ENCODE assay signal across 16 cellular contexts in the genomic region with DNA sequence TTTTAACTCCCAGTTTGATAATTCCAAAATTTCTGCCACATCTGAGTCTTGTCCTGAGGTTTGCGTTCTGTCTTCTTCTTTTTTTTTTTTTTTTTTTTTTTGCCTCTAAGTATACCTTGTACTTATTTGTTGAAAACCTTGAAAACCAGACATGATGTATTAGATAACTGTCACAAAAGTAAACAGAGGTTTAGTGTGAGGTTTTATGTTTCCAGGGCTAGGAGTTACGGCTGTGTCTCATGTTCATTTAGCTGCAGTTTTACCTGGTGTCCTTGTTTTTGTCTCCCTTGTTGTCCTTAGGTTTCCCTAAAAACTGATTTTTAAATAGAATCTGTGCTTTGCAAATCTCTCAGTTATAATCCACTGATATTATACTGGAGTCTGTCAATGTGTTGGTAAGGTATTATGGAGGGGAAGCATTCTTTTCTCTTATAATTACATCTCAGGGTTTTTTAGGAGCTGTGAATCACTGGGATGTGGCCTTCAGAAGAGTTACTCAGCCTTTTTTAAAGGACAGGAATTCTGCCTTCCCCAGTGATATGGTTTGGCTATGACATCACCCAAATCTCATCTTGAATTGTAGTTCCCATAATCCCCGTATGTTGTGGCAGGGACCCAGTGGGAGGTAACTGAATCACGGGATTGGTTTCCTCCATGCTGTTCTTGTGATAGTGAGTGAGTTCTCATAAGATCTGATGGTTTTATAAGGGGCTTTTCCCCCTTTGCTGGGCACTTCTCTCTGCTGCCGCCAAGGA.
DNase-seq lines count a peak whose midpoint lies in the region; ATAC-seq, FAIRE-seq and TF ChIP-seq lines count a peak whose summit lies in the region.
"Had no signal": no experiment of that assay in that cellular context is flagged by ENCODE, and none has a peak within 500 bp of the region (broad histone marks: within the 10 kb centered on the region; RNA-seq: fewer than 3 reads in every experiment).

No MANE protein-coding gene starts in this region.

- peak overlapping the region in 3 of 8 donors; percentile 77 to 83 (median 81) for H3K4me3 Mint-ChIP-seq in CD4-positive, alpha-beta memory T cell
- H3K4me3 Mint-ChIP-seq in astrocyte (ENCODE audit: unreplicated experiment) = no peak overlapping the region
- H3K4me3 Mint-ChIP-seq in osteocyte (ENCODE audit: unreplicated experiment) = no peak overlapping the region

- peak overlapping the region; percentile 17 for H3K9ac ChIP-seq in astrocyte (ENCODE audit: low read length)
- H3K9ac ChIP-seq: BLaER1 treated with 17β-estradiol and CSF1 and Interleukin-3, amounts not matched to agents 10 nM and 100 nM had no signal

- peaks cover 22% of the 10 kb centered on the region for H3K4me1 ChIP-seq in CD4-positive, alpha-beta memory T cell (ENCODE audit: insufficient read depth, low read length)
- H3K4me1 ChIP-seq in astrocyte (ENCODE audit: insufficient read depth, low read length) = no peaks in the 10 kb centered on the region
- H3K4me1 ChIP-seq: BLaER1 treated with 17β-estradiol and CSF1 and Interleukin-3, amounts not matched to agents 10 nM and 100 nM; gastrocnemius medialis; stomach had no signal

- CTCF ChIA-PET in CD4-positive, alpha-beta memory T cell (lab: Charles Lee; ENCODE audit: partially characterized antibody) = interaction anchor here (1.1 kb wide), 1 partner anchor 9 kb away, joined by 4 read pairs; no protein-coding TSS in a partner anchor

- POLR2A ChIA-PET in CD4-positive, alpha-beta memory T cell (lab: Charles Lee; ENCODE audit: partially characterized antibody) = interaction anchor here (0.7 kb wide), 1 partner anchor 8 kb away, joined by 3 read pairs; no protein-coding TSS in a partner anchor

- TF ChIP-seq CTCF in astrocyte (IDR thresholded peaks at IDR 0.05; ENCODE audit: insufficient read depth, low read depth, low read length) (no peak), osteocyte (IDR thresholded peaks at IDR 0.05) (no peak)

- ATAC-seq in HG03095 (IDR thresholded peaks at IDR 0.05; ENCODE audit: unreplicated experiment) = no peak
- ATAC-seq: gastrocnemius medialis, Right ventricle myocardium inferior had no signal

- H3K9me3 Mint-ChIP-seq in CD4-positive, alpha-beta memory T cell = peaks cover 0 to 5% (median 0%) of the 10 kb centered on the region in 8 donors
- H3K9me3 Mint-ChIP-seq in astrocyte (ENCODE audit: unreplicated experiment) (no peaks in the 10 kb centered on the region), osteocyte (ENCODE audit: unreplicated experiment) (no peaks in the 10 kb centered on the region)

- H3K27ac Mint-ChIP-seq in CD4-positive, alpha-beta memory T cell = peak overlapping the region in 6 of 7 donors; percentile 17 to 95 (median 78)
- H3K27ac Mint-ChIP-seq in astrocyte (ENCODE audit: unreplicated experiment) (peak overlapping the region; percentile 86), osteocyte (ENCODE audit: unreplicated experiment) (no peak overlapping the region)

- no peak for DNase-seq in CD4-positive, alpha-beta memory T cell
- DNase-seq in LHCN-M2 (ENCODE audit: low read depth) (peak; percentile 49), astrocyte (ENCODE audit: low read depth) (peak; percentile 17), myocyte (ENCODE audit: low read depth) (peak; percentile 37), cerebellar cortex (ENCODE audit: low spot score) (no peak), osteocyte (ENCODE audit: extremely low spot score, unreplicated experiment) (no peak), superior temporal gyrus (ENCODE audit: extremely low spot score) (no peak)
- DNase-seq: activated CD8-positive, alpha-beta memory T cell treated with anti-CD3 and anti-CD28 coated beads, Interleukin-2, amount 50 U/mL, for 4 hours; gastrocnemius medialis; GDM1; NCI-H1436 treated with DMSO at 0.1 percent for 48 hours; NCI-H526 treated with DMSO at 0.1 percent for 48 hours; stomach had no signal

- no peak overlapping the region for H3K27ac ChIP-seq in CD4-positive, alpha-beta memory T cell (ENCODE audit: low read depth, low read length)
- peak overlapping the region; percentile 46 for H3K27ac ChIP-seq in astrocyte (ENCODE audit: low read depth, low read length)
- H3K27ac ChIP-seq: BLaER1 treated with 17β-estradiol and CSF1 and Interleukin-3, amounts not matched to agents 10 nM and 100 nM; gastrocnemius medialis; stomach had no signal

- H3K36me3 Mint-ChIP-seq in CD4-positive, alpha-beta memory T cell = no peaks in the 10 kb centered on the region
- H3K36me3 Mint-ChIP-seq in astrocyte (ENCODE audit: low read depth, unreplicated experiment) = no peaks in the 10 kb centered on the region
- H3K36me3 Mint-ChIP-seq in osteocyte (ENCODE audit: unreplicated experiment) = no peaks in the 10 kb centered on the region

- H3K36me3 ChIP-seq in CD4-positive, alpha-beta memory T cell (ENCODE audit: insufficient read depth, low read length) = no peaks in the 10 kb centered on the region
- no peaks in the 10 kb centered on the region for H3K36me3 ChIP-seq in astrocyte (ENCODE audit: insufficient read depth, low read length)
- H3K36me3 ChIP-seq: BLaER1 treated with 17β-estradiol and CSF1 and Interleukin-3, amounts not matched to agents 10 nM and 100 nM; gastrocnemius medialis; stomach had no signal

- H3K27me3 ChIP-seq in CD4-positive, alpha-beta memory T cell (ENCODE audit: insufficient read depth, low read length) = no peaks in the 10 kb centered on the region
- no peaks in the 10 kb centered on the region for H3K27me3 ChIP-seq in astrocyte (ENCODE audit: insufficient read depth, low read length)
- H3K27me3 ChIP-seq: BLaER1 treated with 17β-estradiol and CSF1 and Interleukin-3, amounts not matched to agents 10 nM and 100 nM; gastrocnemius medialis; stomach had no signal

- no peak for FAIRE-seq in astrocyte (lab: Jason Lieb, UNC)

- H3K9me3 ChIP-seq in CD4-positive, alpha-beta memory T cell (ENCODE audit: control insufficient read depth in 1 of 2, low read length in 2 of 2) = no peaks in the 10 kb centered on the region
- H3K9me3 ChIP-seq in astrocyte (ENCODE audit: insufficient read depth, low read depth, low read length) = no peaks in the 10 kb centered on the region
- H3K9me3 ChIP-seq: gastrocnemius medialis, stomach had no signal

- H3K4me1 Mint-ChIP-seq in CD4-positive, alpha-beta memory T cell = peaks cover 10 to 24% (median 18%) of the 10 kb centered on the region in 4 donors
- H3K4me1 Mint-ChIP-seq in astrocyte (ENCODE audit: low read depth, unreplicated experiment) (peaks cover 10% of the 10 kb centered on the region), osteocyte (ENCODE audit: unreplicated experiment) (no peaks in the 10 kb centered on the region)

- no peaks in the 10 kb centered on the region for H4K20me1 ChIP-seq in astrocyte (ENCODE audit: insufficient read depth, low read length)
- H4K20me1 ChIP-seq: BLaER1 treated with 17β-estradiol and CSF1 and Interleukin-3, amounts not matched to agents 10 nM and 100 nM had no signal

- peak overlapping the region; percentile 51 for H3K4me2 ChIP-seq in astrocyte (ENCODE audit: low read length)
- H3K4me2 ChIP-seq: BLaER1 treated with 17β-estradiol and CSF1 and Interleukin-3, amounts not matched to agents 10 nM and 100 nM had no signal

- intact Hi-C loops in CD4-positive, alpha-beta memory T cell (cut with micrococcal nuclease) = loop anchor here (5.0 kb wide), 1 partner anchor 97 kb away; the partner anchor contains the start of gene CDCA7L

- peak overlapping the region; percentile 1 for H2AFZ ChIP-seq in astrocyte (ENCODE audit: low read depth, low read length)

- H3K27me3 Mint-ChIP-seq in CD4-positive, alpha-beta memory T cell = peaks cover 0 to 3% of the 10 kb centered on the region in 2 donors
- H3K27me3 Mint-ChIP-seq in astrocyte (ENCODE audit: low read depth, unreplicated experiment) (no peaks in the 10 kb centered on the region), osteocyte (ENCODE audit: unreplicated experiment) (no peaks in the 10 kb centered on the region)

- no peak overlapping the region for H3K4me3 ChIP-seq in CD4-positive, alpha-beta memory T cell (ENCODE audit: low read length in 2 of 2)
- no peak overlapping the region for H3K4me3 ChIP-seq in astrocyte (ENCODE audit: insufficient read depth, low read depth, low read length)
- H3K4me3 ChIP-seq: BLaER1 treated with 17β-estradiol and CSF1 and Interleukin-3, amounts not matched to agents 10 nM and 100 nM; gastrocnemius medialis; stomach had no signal

- H3K79me2 ChIP-seq in astrocyte (ENCODE audit: insufficient read depth, low read length) = no peaks in the 10 kb centered on the region

Comparison
In these comparisons a context has a peak if more than half of its experiments do, and no peak if none do; other contexts are left out.
1. DNase-seq: peak in LHCN-M2 (single experiment), astrocyte (single experiment) and myocyte (single experiment); none in CD4-positive, alpha-beta memory T cell (0 of 5), cerebellar cortex (single experiment), osteocyte (single experiment) and superior temporal gyrus (single experiment).